Comparison of ENCODE assay signal across 8 cellular contexts in the genomic region with DNA sequence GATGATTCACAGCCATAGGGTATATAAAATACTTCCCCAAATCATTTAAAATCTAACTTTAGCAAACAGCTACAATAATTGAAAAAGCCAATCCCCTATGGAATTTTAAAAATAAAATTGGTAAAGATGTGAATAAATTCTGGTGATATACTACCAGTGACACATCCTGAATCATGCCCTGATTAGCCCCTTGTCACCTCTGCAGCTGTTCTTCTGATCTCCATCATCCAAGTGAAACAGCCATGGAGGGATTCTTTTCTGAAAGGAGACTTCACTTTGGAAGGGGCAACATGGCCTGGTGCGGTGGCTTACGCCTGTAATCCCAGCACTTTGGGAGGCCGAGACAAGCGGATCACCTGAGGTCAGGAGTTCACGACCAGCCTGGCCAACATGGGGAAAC.
"Had no signal": no experiment of that assay in that cellular context is flagged by ENCODE, and none has a peak within 500 bp of the region (broad histone marks: within the 10 kb centered on the region; RNA-seq: fewer than 3 reads in every experiment).

No MANE protein-coding gene starts in this region.

- DNase-seq: GM23248, GOT3, H7, KG1 had no signal

- H3K4me3 ChIP-seq: GM23248, HAP-1, K562 had no signal

- H3K9ac ChIP-seq: GM23248 had no signal

- FAIRE-seq: HepG2 had no signal

- H3K27ac ChIP-seq: GM23248, HL-60 had no signal

- H2AFZ ChIP-seq: GM23248 had no signal

- H3K4me1 ChIP-seq: HAP-1 had no signal

- H3K9me3 ChIP-seq: HAP-1 had no signal

- H3K36me3 ChIP-seq: HAP-1 had no signal

- ATAC-seq: HepG2, K562 had no signal
